16 cellular contexts compared by ENCODE assay signal in the genomic region with DNA sequence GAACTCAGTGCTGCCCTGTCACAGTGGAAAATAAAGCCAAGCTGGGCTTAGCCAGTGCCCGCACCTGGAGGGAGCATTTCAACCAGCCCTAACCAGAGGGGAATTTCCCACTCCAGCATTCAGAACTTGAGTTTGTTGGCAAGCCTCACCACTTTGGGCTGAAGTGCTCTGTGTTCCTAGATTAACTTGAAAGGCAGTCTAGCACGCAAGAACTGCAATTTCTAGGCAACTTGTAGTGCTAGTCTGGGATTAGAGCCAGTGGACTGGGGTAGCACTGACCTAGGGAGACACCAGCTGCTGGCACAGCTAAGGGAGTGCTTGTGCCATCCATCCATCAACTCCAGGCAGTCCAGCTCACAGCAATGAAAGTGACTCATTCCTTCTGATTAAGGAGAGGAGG.
DNase-seq lines count a peak whose midpoint lies in the region; ATAC-seq, FAIRE-seq and TF ChIP-seq lines count a peak whose summit lies in the region.
"Had no signal": no experiment of that assay in that cellular context is flagged by ENCODE, and none has a peak within 500 bp of the region (broad histone marks: within the 10 kb centered on the region; RNA-seq: fewer than 3 reads in every experiment).

No MANE protein-coding gene starts in this region.

- H3K27me3 ChIP-seq in thyroid gland: no peaks in the 10 kb centered on the region
- no peaks in the 10 kb centered on the region for H3K27me3 ChIP-seq in H9 (ENCODE audit: insufficient read depth, low read length)
- H3K27me3 ChIP-seq: brain microvascular endothelial cell, gastroesophageal sphincter had no signal

- H3K27me3 Mint-ChIP-seq in H9 (ENCODE audit: low read depth): no peaks in the 10 kb centered on the region
- H3K27me3 Mint-ChIP-seq in activated CD4-positive, alpha-beta memory T cell treated with anti-CD3 and anti-CD28 coated beads, Interleukin-2, amount 10 ng/mL, durations not matched to agents 7 days and 5 days: no peaks in the 10 kb centered on the region
- H3K27me3 Mint-ChIP-seq: CD4-positive, alpha-beta T cell; stimulated activated naive CD8-positive, alpha-beta T cell treated with anti-CD3 and anti-CD28 coated beads, Interleukin-15, amount 100 ng/mL, for 72 hours had no signal

- no peak overlapping the region for H3K18ac ChIP-seq in H9 (ENCODE audit: insufficient read length, low read depth, low read length)

- no peaks in the 10 kb centered on the region for H4K20me1 ChIP-seq in H9 (ENCODE audit: control insufficient read depth, insufficient read depth, insufficient read length)

- TF ChIP-seq POLR2A in thyroid gland (IDR thresholded peaks at IDR 0.05): no peak

- no peak overlapping the region for H3K27ac ChIP-seq in thyroid gland
- no peak overlapping the region for H3K27ac ChIP-seq in H9 (ENCODE audit: insufficient read length, low read depth, low read length)
- H3K27ac ChIP-seq: brain microvascular endothelial cell, gastroesophageal sphincter had no signal

- no peak for TF ChIP-seq CTCF in thyroid gland (IDR thresholded peaks at IDR 0.05)
- TF ChIP-seq CTCF in H9 (conservative IDR thresholded peaks at IDR 0.05): no peak

- H3K9me3 ChIP-seq in thyroid gland: no peaks in the 10 kb centered on the region
- no peaks in the 10 kb centered on the region for H3K9me3 ChIP-seq in H9 (ENCODE audit: control insufficient read depth, low read depth, low read length)

- no peak overlapping the region for H3K4me2 ChIP-seq in H9 (ENCODE audit: insufficient read depth, insufficient read length, low read length)

- H3K79me1 ChIP-seq in H9 (ENCODE audit: insufficient read depth, low read depth, low read length, poor library complexity, severe bottlenecking): no peaks in the 10 kb centered on the region

- H4K91ac ChIP-seq in H9 (ENCODE audit: insufficient read length, low read depth, low read length): no peak overlapping the region

- no peak overlapping the region for H3K4me3 ChIP-seq in thyroid gland (replicated peaks in 1 of 3)
- H3K4me3 ChIP-seq: gastroesophageal sphincter had no signal

- DNase-seq in M059J (ENCODE audit: low read depth) (peak; percentile 37), RCC 7860 (ENCODE audit: low spot score) (peak; percentile 41), left cardiac atrium (peak; percentile 31), thyroid gland (peak; percentile 81 to 87), H9 (no peak), NOMO-1 treated with dmso at 0.1 percent for 144 hours (lab: John Stamatoyannopoulos, UW; ENCODE audit: unreplicated experiment) (no peak)
- DNase-seq in activated CD4-positive, alpha-beta memory T cell treated with anti-CD3 and anti-CD28 coated beads, Interleukin-2, amount 10 ng/mL, durations not matched to agents 7 days and 5 days: no peak
- DNase-seq: activated CD4-positive, alpha-beta T cell treated with anti-CD3 and anti-CD28 coated beads, Interleukin-2, amount 50 U/mL, for 48 hours; activated effector memory CD4-positive, alpha-beta T cell treated with anti-CD3 and anti-CD28 coated beads, Interleukin-2, amount 50 U/mL, for 16 hours; brain microvascular endothelial cell; CD4-positive, alpha-beta T cell; effector memory CD4-positive, alpha-beta T cell; kidney; stimulated activated naive CD8-positive, alpha-beta T cell treated with anti-CD3 and anti-CD28 coated beads, Interleukin-15, amount 100 ng/mL, for 72 hours had no signal

- CTCF ChIA-PET in activated CD4-positive, alpha-beta memory T cell treated with anti-CD3 and anti-CD28 coated beads, Interleukin-2, amount 10 ng/mL, durations not matched to agents 7 days and 5 days (lab: Charles Lee): no interaction called here

- FAIRE-seq in RCC 7860 (lab: Jason Lieb, UNC): no peak
- FAIRE-seq: kidney had no signal

- no peak overlapping the region for H3K4ac ChIP-seq in H9 (ENCODE audit: low read depth, low read length)

- ATAC-seq in left cardiac atrium: peak; percentile 96 to 99
- ATAC-seq: gastroesophageal sphincter; stimulated activated naive CD8-positive, alpha-beta T cell treated with anti-CD3 and anti-CD28 coated beads, Interleukin-15, amount 100 ng/mL, for 72 hours had no signal

- POLR2A ChIA-PET in activated CD4-positive, alpha-beta memory T cell treated with anti-CD3 and anti-CD28 coated beads, Interleukin-2, amount 10 ng/mL, durations not matched to agents 7 days and 5 days (lab: Charles Lee): no interaction called here

- no peaks in the 10 kb centered on the region for H3K23me2 ChIP-seq in H9 (ENCODE audit: insufficient read length, low read depth, low read length, poor library complexity, severe bottlenecking)

- H3K79me2 ChIP-seq in H9 (ENCODE audit: insufficient read depth, low read length): no peaks in the 10 kb centered on the region

- no peak overlapping the region for H2BK15ac ChIP-seq in H9 (ENCODE audit: low read depth, low read length)

- no peak overlapping the region for H2BK20ac ChIP-seq in H9 (ENCODE audit: low read depth, low read length, poor library complexity, severe bottlenecking)

- no peak overlapping the region for H3K56ac ChIP-seq in H9 (ENCODE audit: insufficient read length, low read depth, low read length)

- H4K8ac ChIP-seq in H9 (replicated peaks; ENCODE audit: insufficient read length, low read depth, low read length): no peak overlapping the region

- no peak overlapping the region for H3T11ph ChIP-seq in H9 (ENCODE audit: low read length)

- H3K36me3 Mint-ChIP-seq in H9 (ENCODE audit: insufficient read depth in 1 of 3, low read depth in 3 of 3): no peaks in the 10 kb centered on the region
- H3K36me3 Mint-ChIP-seq in activated CD4-positive, alpha-beta memory T cell treated with anti-CD3 and anti-CD28 coated beads, Interleukin-2, amount 10 ng/mL, durations not matched to agents 7 days and 5 days (ENCODE audit: low read depth): no peaks in the 10 kb centered on the region

- intact Hi-C loops in left cardiac atrium (cut with DNase I) (no loop called here), thyroid gland (cut with DNase I) (no loop called here)

- no peak overlapping the region for H2BK5ac ChIP-seq in H9 (ENCODE audit: insufficient read length, low read length)

- H3K4me1 Mint-ChIP-seq in H9: no peaks in the 10 kb centered on the region
- no peaks in the 10 kb centered on the region for H3K4me1 Mint-ChIP-seq in activated CD4-positive, alpha-beta memory T cell treated with anti-CD3 and anti-CD28 coated beads, Interleukin-2, amount 10 ng/mL, durations not matched to agents 7 days and 5 days
- H3K4me1 Mint-ChIP-seq: nephron; stimulated activated naive CD8-positive, alpha-beta T cell treated with anti-CD3 and anti-CD28 coated beads, Interleukin-15, amount 100 ng/mL, for 72 hours had no signal

- H3K9me3 Mint-ChIP-seq in H9: no peaks in the 10 kb centered on the region
- peaks cover 11% of the 10 kb centered on the region for H3K9me3 Mint-ChIP-seq in activated CD4-positive, alpha-beta memory T cell treated with anti-CD3 and anti-CD28 coated beads, Interleukin-2, amount 10 ng/mL, durations not matched to agents 7 days and 5 days

- no peaks in the 10 kb centered on the region for H3K36me3 ChIP-seq in thyroid gland
- H3K36me3 ChIP-seq: brain microvascular endothelial cell, gastroesophageal sphincter had no signal

- H4K5ac ChIP-seq in H9 (ENCODE audit: insufficient read length, low read depth, low read length): no peak overlapping the region

- H2BK120ac ChIP-seq in H9 (ENCODE audit: low read depth, low read length, poor library complexity, severe bottlenecking): no peak overlapping the region

- H3K14ac ChIP-seq in H9 (ENCODE audit: insufficient read depth, low read length): no peak overlapping the region

- H2BK12ac ChIP-seq in H9 (ENCODE audit: insufficient read length, low read depth, low read length): no peak overlapping the region

- H2AK5ac ChIP-seq in H9 (ENCODE audit: insufficient read length, low read length): no peak overlapping the region

- WGBS in thyroid gland, 2 donors: 0 to 31% methylated on average over 2 of the region's 2 CpGs
- WGBS in H9 (ENCODE audit: extremely low coverage, insufficient read length, low lambda C conversion rate): no CpG with 5 or more reads among the region's 2 CpGs

- H3K23ac ChIP-seq in H9 (ENCODE audit: insufficient read length, low read depth, low read length): no peak overlapping the region

- H2AFZ ChIP-seq in H9 (ENCODE audit: low read length): no peak overlapping the region

- H3K4me1 ChIP-seq in thyroid gland (no peaks in the 10 kb centered on the region), H9 (ENCODE audit: insufficient read depth, low read length) (no peaks in the 10 kb centered on the region)
- H3K4me1 ChIP-seq: gastroesophageal sphincter had no signal

- H3K27ac Mint-ChIP-seq in H9: no peak overlapping the region
- no peak overlapping the region for H3K27ac Mint-ChIP-seq in activated CD4-positive, alpha-beta memory T cell treated with anti-CD3 and anti-CD28 coated beads, Interleukin-2, amount 10 ng/mL, durations not matched to agents 7 days and 5 days
- H3K27ac Mint-ChIP-seq: CD4-positive, alpha-beta T cell; nephron; stimulated activated naive CD8-positive, alpha-beta T cell treated with anti-CD3 and anti-CD28 coated beads, Interleukin-15, amount 100 ng/mL, for 72 hours had no signal

- no peak overlapping the region for H3K9ac ChIP-seq in H9 (ENCODE audit: extremely low read depth, insufficient read length, low read length)

- no peak overlapping the region for H3K4me3 Mint-ChIP-seq in H9
- no peak overlapping the region for H3K4me3 Mint-ChIP-seq in activated CD4-positive, alpha-beta memory T cell treated with anti-CD3 and anti-CD28 coated beads, Interleukin-2, amount 10 ng/mL, durations not matched to agents 7 days and 5 days
- H3K4me3 Mint-ChIP-seq: CD4-positive, alpha-beta T cell; nephron; stimulated activated naive CD8-positive, alpha-beta T cell treated with anti-CD3 and anti-CD28 coated beads, Interleukin-15, amount 100 ng/mL, for 72 hours had no signal

Comparison
In these comparisons a context has a peak if more than half of its experiments do, and no peak if none do; other contexts are left out.
1. DNase-seq: peak in M059J (single experiment), RCC 7860 (single experiment), left cardiac atrium (single experiment) and thyroid gland (2 of 2); none in H9 (single experiment), activated CD4-positive, alpha-beta memory T cell treated with anti-CD3 and anti-CD28 coated beads, Interleukin-2, amount 10 ng/mL, durations not matched to agents 7 days and 5 days (single experiment) and NOMO-1 treated with dmso at 0.1 percent for 144 hours (single experiment).